ENCODE assay signal across 8 cellular contexts in genomic region chr3:195658381-195659135, GRCh38.
A peak's percentile ranks its signal among the peaks of the same experiment; 100 is the strongest.
DNase-seq lines count a peak whose midpoint lies in the region; ATAC-seq and TF ChIP-seq lines count a peak whose summit lies in the region.
"Not testable (repeated sequence)": the region's sequence is repeated elsewhere in the genome, so short reads cannot be mapped to it uniquely, and the experiment has no call there.

No MANE protein-coding gene starts in this region.

- POLR2A ChIA-PET in BJ (lab: Charles Lee) = not testable (repeated sequence)

- DNase-seq in BJ (ENCODE audit: low read depth); lower lobe of right lung; spleen: not testable (repeated sequence)
- peak; percentile 20 for DNase-seq in activated T-cell treated with anti-CD3 and anti-CD28 coated beads for 48 hours (ENCODE audit: low read depth)

- peak overlapping the region; percentile 58 for H3K27ac ChIP-seq in KOPT-K1 (ENCODE audit: low read depth, low read length, poor library complexity, severe bottlenecking)
- H3K27ac ChIP-seq in esophagus (ENCODE audit: low read depth in 2 of 2, low read length in 1 of 2) = peak overlapping the region in 1 of 2 donors; percentile 79
- peak overlapping the region; percentile 86 for H3K27ac ChIP-seq in lower lobe of right lung
- peak overlapping the region in 5 of 8 donors; percentile 80 to 93 (median 84) for H3K27ac ChIP-seq in spleen

- H3K27me3 ChIP-seq in BJ (ENCODE audit: control insufficient read depth, insufficient read depth, low read length); esophagus (ENCODE audit: control insufficient read depth in 1 of 2, insufficient read depth in 2 of 2, low read length in 2 of 2); lower lobe of right lung (ENCODE audit: low read depth); spleen (replicated peaks in 1 of 7): not testable (repeated sequence)

- H3K4me1 ChIP-seq in esophagus (ENCODE audit: control insufficient read depth in 2 of 2, insufficient read depth in 2 of 2, low read length in 1 of 2); lower lobe of right lung: not testable (repeated sequence)
- peaks cover 0 to 21% (median 0%) of the 10 kb centered on the region in 6 donors for H3K4me1 ChIP-seq in spleen

- peak; percentile 55 for ATAC-seq in GM19438 (IDR thresholded peaks at IDR 0.05; ENCODE audit: low read depth, unreplicated experiment)
- peak; percentile 38 for ATAC-seq in HG02852 (IDR thresholded peaks at IDR 0.05; ENCODE audit: unreplicated experiment)
- peak; percentile 88 to 92 for ATAC-seq in lower lobe of right lung

- CTCF ChIA-PET in BJ (lab: Yijun Ruan, JAX) = not testable (repeated sequence)

- intact Hi-C loops in lower lobe of right lung (cut with DNase I); spleen (cut with DNase I; ENCODE audit: low total_unique reads): not testable (repeated sequence)

- H3K9me3 ChIP-seq in KOPT-K1 (ENCODE audit: insufficient read depth, low read length, poor library complexity, severe bottlenecking); esophagus (ENCODE audit: control insufficient read depth in 2 of 2, insufficient read depth in 1 of 2, low read depth in 1 of 2, low read length in 1 of 2); lower lobe of right lung; spleen: not testable (repeated sequence)

- TF ChIP-seq POLR2A in spleen (IDR thresholded peaks at IDR 0.05) = not testable (repeated sequence)

- H3K36me3 ChIP-seq in BJ (ENCODE audit: control insufficient read depth, insufficient read depth, low read length); KOPT-K1 (ENCODE audit: insufficient read depth, low read length); esophagus (ENCODE audit: control insufficient read depth in 2 of 2, insufficient read depth in 2 of 2, low read length in 1 of 2); lower lobe of right lung: not testable (repeated sequence)
- peaks cover 0 to 12% (median under 1%) of the 10 kb centered on the region in 6 donors for H3K36me3 ChIP-seq in spleen

- peak overlapping the region; percentile 64 for H3K4me3 ChIP-seq in BJ (ENCODE audit: low read depth, low read length)
- peak overlapping the region; percentile 64 to 68 for H3K4me3 ChIP-seq in esophagus (ENCODE audit: low read depth in 1 of 2, low read length in 2 of 2)
- peak overlapping the region; percentile 71 for H3K4me3 ChIP-seq in lower lobe of right lung
- H3K4me3 ChIP-seq in spleen = peak overlapping the region in 6 of 8 donors; percentile 43 to 84 (median 56)

- WGBS in esophagus, 2 donors = 1 to 7% methylated on average over 3 to 26 of the region's 53 CpGs
- 7 to 63% (median 35%) methylated on average over 1 to 27 of the region's 53 CpGs for WGBS in spleen, 5 donors

- not testable (repeated sequence) for TF ChIP-seq CTCF in BJ (IDR thresholded peaks at IDR 0.05; ENCODE audit: insufficient read depth, low read depth, low read length); lower lobe of right lung (IDR thresholded peaks at IDR 0.05); spleen (IDR thresholded peaks at IDR 0.05 in 8 of 11, conservative IDR thresholded peaks at IDR 0.05 in 3 of 11)

Comparison
In these comparisons a context has a peak if more than half of its experiments do, and no peak if none do; other contexts are left out.
1. ATAC-seq: peak in every context shown above with its lines; median percentile 90 in lower lobe of right lung; 55 in GM19438; 38 in HG02852.